8 cellular contexts compared by ENCODE assay signal in genomic region chr11:68632802-68633201, GRCh38. TPM values are rescaled to one million over a fixed set of nuclear protein-coding genes. Genes with fewer than 3 reads are reported as not detected.
DNase-seq lines count a peak whose midpoint lies in the region; ATAC-seq and TF ChIP-seq lines count a peak whose summit lies in the region.

No MANE protein-coding gene starts in this region.

- intact Hi-C loops in aorta (cut with DNase I) = no loop called here

- WGBS in aorta, 2 donors = 60 to 71% methylated on average over 6 of the region's 6 CpGs

- no peaks in the 10 kb centered on the region for H3K4me1 ChIP-seq in aorta (ENCODE audit: control insufficient read depth in 1 of 2, insufficient read depth in 2 of 2, low read length in 2 of 2)

- in situ Hi-C loops in GM13977 (cut with MboI; ENCODE audit: low pct_unique_long_range_greater_than_20kb, low sequenced_read_pairs, unreplicated experiment) = no loop called here

- TF ChIP-seq CTCF in GM13977 (IDR thresholded peaks at IDR 0.05; ENCODE audit: extremely low read depth, insufficient read depth, missing control alignments) (peak; percentile 51), fibroblast of villous mesenchyme (IDR thresholded peaks at IDR 0.05; ENCODE audit: insufficient read depth, low read depth, low read length) (peak; percentile 63)

- H3K36me3 ChIP-seq in aorta (ENCODE audit: control insufficient read depth in 1 of 2, insufficient read depth in 2 of 2, low read length in 1 of 2) = no peaks in the 10 kb centered on the region

- H3K4me3 ChIP-seq in fibroblast of villous mesenchyme (ENCODE audit: low read depth, low read length) = no peak overlapping the region
- no peak overlapping the region for H3K4me3 ChIP-seq in aorta (ENCODE audit: low read length in 2 of 2)

- DNase-seq in AG08395 (ENCODE audit: low spot score) = peak; percentile 37
- DNase-seq in GM13977 (ENCODE audit: low spot score) = no peak
- DNase-seq in NCI-H345 (lab: John Stamatoyannopoulos, UW) = peak; percentile 53
- peak; percentile 46 for DNase-seq in activated CD4-positive, alpha-beta T cell treated with anti-CD3 and anti-CD28 coated beads, Interleukin-2, amount 50 U/mL, for 1 hour
- DNase-seq in fibroblast of villous mesenchyme (ENCODE audit: low read depth) = peak; percentile 73
- peak; percentile 19 for DNase-seq in stimulated activated CD4-positive, alpha-beta T cell treated with anti-CD3 and anti-CD28 coated beads, Interleukin-4, amount 100 ng/mL, for 1 hour
- DNase-seq in aorta = no peak
- no peak for DNase-seq in KG1 (lab: John Stamatoyannopoulos, UW)

- no peak for ATAC-seq in aorta (ENCODE audit: low FRiP score)

- H3K9me3 ChIP-seq in aorta (ENCODE audit: control insufficient read depth, low read length) = no peaks in the 10 kb centered on the region

- no peaks in the 10 kb centered on the region for H3K27me3 ChIP-seq in aorta (ENCODE audit: control insufficient read depth in 1 of 2, insufficient read depth in 2 of 2, low read length in 1 of 2)

- H3K27ac ChIP-seq in aorta (ENCODE audit: low read depth in 1 of 2, low read length in 2 of 2) = no peak overlapping the region

RNA-seq across cellular contexts. Expression of gene GAL, which starts 51.5 kb away (rescaled TPM):
- total RNA-seq in fibroblast of villous mesenchyme (not detected in 2 replicates), aorta (not detected)
- polyA plus RNA-seq in aorta = under 1 TPM in 1 of 2 donors, not detected in 1; 0.50 TPM

Comparison
In these comparisons a context has a peak if more than half of its experiments do, and no peak if none do; other contexts are left out.
1. DNase-seq: peak in AG08395 (single experiment), NCI-H345 (single experiment), activated CD4-positive, alpha-beta T cell treated with anti-CD3 and anti-CD28 coated beads, Interleukin-2, amount 50 U/mL, for 1 hour (single experiment), fibroblast of villous mesenchyme (single experiment) and stimulated activated CD4-positive, alpha-beta T cell treated with anti-CD3 and anti-CD28 coated beads, Interleukin-4, amount 100 ng/mL, for 1 hour (single experiment); none in GM13977 (single experiment), aorta (0 of 2) and KG1 (single experiment).